10 cellular contexts compared by ENCODE assay signal in genomic region chr14:57493467-57494181, GRCh38. TPM values are rescaled to one million over a fixed set of nuclear protein-coding genes. Genes with fewer than 3 reads are reported as not detected.
DNase-seq lines count a peak whose midpoint lies in the region; ATAC-seq lines count a peak whose summit lies in the region.
"Had no signal": no experiment of that assay in that cellular context is flagged by ENCODE, and none has a peak within 500 bp of the region (broad histone marks: within the 10 kb centered on the region; RNA-seq: fewer than 3 reads in every experiment).

CCDC198 (minus strand) TSS chr14:57493857; CDS start chr14:57493715, 142 bp downstream.

- no peak within 1 kb of the TSS for H3K27ac Mint-ChIP-seq in activated T-helper 1 cell treated with anti-CD3 and anti-CD28 coated beads, Interleukin-12 subunit alpha, Interleukin-12 subunit beta, Interleukin-2, Interleukin-4 antibody, amounts not matched to agents 30 ng/mL and 10 ng/mL and 1 ng/mL, durations not matched to agents 14 hours and 24 hours and 36 hours
- H3K27ac Mint-ChIP-seq: T-helper 1 cell treated with Interleukin-12 subunit alpha and Interleukin-12 subunit beta and Interleukin-4 antibody, amounts not matched to agents 30 μg/mL and 1 μg/mL, for 36 hours had no signal

- H3K9me3 Mint-ChIP-seq in activated T-helper 1 cell treated with anti-CD3 and anti-CD28 coated beads, Interleukin-12 subunit alpha, Interleukin-12 subunit beta, Interleukin-2, Interleukin-4 antibody, amounts not matched to agents 30 ng/mL and 10 ng/mL and 1 ng/mL, durations not matched to agents 14 hours and 24 hours and 36 hours, result no peaks in the 10 kb centered on the region
- H3K9me3 Mint-ChIP-seq: T-helper 1 cell treated with Interleukin-12 subunit alpha and Interleukin-12 subunit beta and Interleukin-4 antibody, amounts not matched to agents 30 μg/mL and 1 μg/mL, for 36 hours had no signal

- DNase-seq in glomerular visceral epithelial cell (ENCODE audit: extremely low spot score) (peak; percentile 95), NCI-H1092 (lab: John Stamatoyannopoulos, UW) (no peak), hepatic stellate cell (ENCODE audit: low spot score) (no peak)
- no peak for DNase-seq in activated T-helper 1 cell treated with anti-CD3 and anti-CD28 coated beads, Interleukin-12 subunit alpha, Interleukin-12 subunit beta, Interleukin-2, Interleukin-4 antibody, amounts not matched to agents 30 ng/mL and 10 ng/mL and 1 ng/mL, durations not matched to agents 14 hours and 24 hours and 36 hours (ENCODE audit: low spot score)
- DNase-seq: stimulated activated CD4-positive, alpha-beta T cell treated with anti-CD3 and anti-CD28 coated beads, Interleukin-4, amount 100 ng/mL, for 24 hours had no signal

- H3K4me1 Mint-ChIP-seq in activated T-helper 1 cell treated with anti-CD3 and anti-CD28 coated beads, Interleukin-12 subunit alpha, Interleukin-12 subunit beta, Interleukin-2, Interleukin-4 antibody, amounts not matched to agents 30 ng/mL and 10 ng/mL and 1 ng/mL, durations not matched to agents 14 hours and 24 hours and 36 hours (ENCODE audit: low read depth), result no peaks in the 10 kb centered on the region

- intact Hi-C loops in activated T-helper 1 cell treated with anti-CD3 and anti-CD28 coated beads, Interleukin-12 subunit alpha, Interleukin-12 subunit beta, Interleukin-2, Interleukin-4 antibody, amounts not matched to agents 30 ng/mL and 10 ng/mL and 1 ng/mL, durations not matched to agents 14 hours and 24 hours and 36 hours (cut with micrococcal nuclease), result no loop called here

- no peaks in the 10 kb centered on the region for H3K36me3 Mint-ChIP-seq in activated T-helper 1 cell treated with anti-CD3 and anti-CD28 coated beads, Interleukin-12 subunit alpha, Interleukin-12 subunit beta, Interleukin-2, Interleukin-4 antibody, amounts not matched to agents 30 ng/mL and 10 ng/mL and 1 ng/mL, durations not matched to agents 14 hours and 24 hours and 36 hours (ENCODE audit: low read depth)

- peak within 1 kb of the TSS; percentile 100 for H3K4me3 ChIP-seq in GM08714 (ENCODE audit: low read length)

- H3K27me3 Mint-ChIP-seq in activated T-helper 1 cell treated with anti-CD3 and anti-CD28 coated beads, Interleukin-12 subunit alpha, Interleukin-12 subunit beta, Interleukin-2, Interleukin-4 antibody, amounts not matched to agents 30 ng/mL and 10 ng/mL and 1 ng/mL, durations not matched to agents 14 hours and 24 hours and 36 hours (ENCODE audit: insufficient read depth), result peaks cover 2% of the 10 kb centered on the region

- H3K4me3 Mint-ChIP-seq in activated T-helper 1 cell treated with anti-CD3 and anti-CD28 coated beads, Interleukin-12 subunit alpha, Interleukin-12 subunit beta, Interleukin-2, Interleukin-4 antibody, amounts not matched to agents 30 ng/mL and 10 ng/mL and 1 ng/mL, durations not matched to agents 14 hours and 24 hours and 36 hours, result no peak within 1 kb of the TSS
- H3K4me3 Mint-ChIP-seq: T-helper 1 cell treated with Interleukin-12 subunit alpha and Interleukin-12 subunit beta and Interleukin-4 antibody, amounts not matched to agents 30 μg/mL and 1 μg/mL, for 36 hours had no signal

- ATAC-seq in GM21447 (IDR thresholded peaks at IDR 0.05; ENCODE audit: unreplicated experiment), result peak; percentile 70
- ATAC-seq in HG03196 (IDR thresholded peaks at IDR 0.05; ENCODE audit: unreplicated experiment), result peak; percentile 69
- no peak for ATAC-seq in GM21360 (IDR thresholded peaks at IDR 0.05; ENCODE audit: unreplicated experiment)

RNA-seq across cellular contexts. Expression of gene CCDC198, which starts in this region (rescaled TPM):
- not detected in 2 replicates for total RNA-seq in activated T-helper 1 cell treated with anti-CD3 and anti-CD28 coated beads, Interleukin-12 subunit alpha, Interleukin-12 subunit beta, Interleukin-2, Interleukin-4 antibody, amounts not matched to agents 30 ng/mL and 10 ng/mL and 1 ng/mL, durations not matched to agents 14 hours and 24 hours and 36 hours
